Comparison of ENCODE assay signal across 8 cellular contexts in the genomic region with DNA sequence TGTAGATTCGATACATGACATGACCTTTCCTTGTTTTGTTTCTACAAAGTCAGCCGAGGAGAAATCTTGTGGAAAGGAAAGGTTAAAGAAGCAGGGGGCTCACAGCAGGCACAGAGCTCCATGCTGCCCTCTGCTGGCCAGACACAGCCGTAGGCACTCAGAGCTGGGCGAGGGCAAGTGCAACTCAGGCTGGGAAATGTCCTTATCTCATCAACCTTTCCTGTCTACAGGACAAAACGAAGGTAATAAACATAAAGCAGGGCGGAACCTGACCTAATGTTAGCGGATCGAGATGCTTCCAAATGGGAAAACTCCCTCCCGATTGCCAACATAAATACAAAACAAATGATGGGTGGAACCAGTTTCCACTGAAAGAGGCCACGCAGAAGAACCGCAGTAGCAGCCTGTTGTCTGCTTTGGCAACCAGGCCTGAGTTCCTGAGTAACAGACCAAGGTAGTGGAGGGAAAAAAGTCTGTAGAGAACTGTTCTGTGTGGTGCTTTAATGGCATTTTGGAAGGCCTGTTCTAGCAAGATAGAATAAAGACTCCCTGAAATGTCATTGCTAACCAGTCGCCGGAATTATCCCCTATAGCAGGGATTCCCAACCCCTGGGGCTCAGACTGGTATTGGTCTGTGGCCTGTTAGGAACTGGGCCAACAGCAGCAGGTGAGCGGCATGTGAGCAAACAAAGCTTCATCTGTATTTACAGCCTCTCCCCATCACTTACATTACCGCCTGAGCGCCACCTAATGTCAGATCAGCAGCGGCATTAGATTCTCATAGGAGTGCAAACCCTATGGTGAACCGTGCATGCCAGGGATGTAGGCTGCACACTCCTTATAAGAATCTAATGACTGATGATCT.
DNase-seq lines count a peak whose midpoint lies in the region; ATAC-seq, FAIRE-seq and TF ChIP-seq lines count a peak whose summit lies in the region.

No MANE protein-coding gene starts in this region.

- DNase-seq in D721Med (ENCODE audit: insufficient read length, low spot score) (peak; percentile 34), KG1 (lab: John Stamatoyannopoulos, UW) (peak; percentile 26), OCI-M1 (lab: John Stamatoyannopoulos, UW) (peak; percentile 87), fibroblast of pulmonary artery (ENCODE audit: low read depth) (peak; percentile 64), neuronal stem cell (ENCODE audit: low spot score) (peak; percentile 51), substantia nigra (lab: John Stamatoyannopoulos, UW) (peak in 43 of 49 donors; percentile 0 to 75 (median 44))
- peak; percentile 63 for DNase-seq in activated T-cell treated with anti-CD3 and anti-CD28 coated beads, Interleukin-2, amount 50 U/mL, for 1 hour

- WGBS in neuronal stem cell (ENCODE audit: extremely low coverage in 2 of 2, insufficient read length in 2 of 2, insufficient replicate concordance in 1 of 2), 2 donors: no CpG with 5 or more reads among the region's 18 CpGs

- H2AFZ ChIP-seq in neuronal stem cell (ENCODE audit: low read length): no peak overlapping the region

- H3K4me2 ChIP-seq in neuronal stem cell (ENCODE audit: insufficient read depth, low read length, poor library complexity, severe bottlenecking): no peak overlapping the region

- no peak overlapping the region for H2BK120ac ChIP-seq in neuronal stem cell (ENCODE audit: low read depth, low read length)

- H2BK5ac ChIP-seq in neuronal stem cell (ENCODE audit: low read length): no peak overlapping the region

- H4K91ac ChIP-seq in neuronal stem cell (ENCODE audit: low read depth, low read length, poor library complexity): no peak overlapping the region

- H3K9me3 ChIP-seq in neuronal stem cell (replicated peaks in 1 of 2; ENCODE audit: control insufficient read depth in 2 of 2, insufficient read depth in 1 of 2, low read depth in 1 of 2, low read length in 2 of 2): no peaks in the 10 kb centered on the region

- H3K4me1 ChIP-seq in neuronal stem cell (ENCODE audit: control insufficient read depth in 2 of 2, insufficient read depth in 1 of 2, low read depth in 1 of 2, low read length in 2 of 2): peaks cover 0 to 3% of the 10 kb centered on the region in 2 donors

- H3K9ac ChIP-seq in neuronal stem cell (ENCODE audit: low read depth, low read length, poor library complexity): no peak overlapping the region

- H3K27me3 ChIP-seq in neuronal stem cell (ENCODE audit: control insufficient read depth in 3 of 3, insufficient read depth in 3 of 3, low read depth in 1 of 3, low read length in 3 of 3): no peaks in the 10 kb centered on the region

- no peak overlapping the region for H2AK5ac ChIP-seq in neuronal stem cell (ENCODE audit: low read depth, low read length)

- TF ChIP-seq CTCF in D721Med (IDR thresholded peaks at IDR 0.05; ENCODE audit: insufficient read depth, missing control alignments): peak; percentile 95
- no peak for TF ChIP-seq CTCF in fibroblast of pulmonary artery (IDR thresholded peaks at IDR 0.05; ENCODE audit: low read length, missing control alignments)

- no peak overlapping the region for H3K18ac ChIP-seq in neuronal stem cell (ENCODE audit: low read length)

- peak; percentile 90 for ATAC-seq in GM21529 (IDR thresholded peaks at IDR 0.05; ENCODE audit: unreplicated experiment)

- H3K4me3 ChIP-seq in fibroblast of pulmonary artery (replicated peaks; ENCODE audit: low read depth, low read length): no peak overlapping the region
- H3K4me3 ChIP-seq in neuronal stem cell (ENCODE audit: low read length in 2 of 2): no peak overlapping the region

- no peak overlapping the region for H2BK12ac ChIP-seq in neuronal stem cell (ENCODE audit: low read length)

- H3K14ac ChIP-seq in neuronal stem cell (ENCODE audit: low read length): no peak overlapping the region

- peaks cover 0 to 44% of the 10 kb centered on the region in 2 donors for H3K36me3 ChIP-seq in neuronal stem cell (replicated peaks in 1 of 2; ENCODE audit: control insufficient read depth in 2 of 2, insufficient read depth in 2 of 2, low read length in 2 of 2)

- H3K79me1 ChIP-seq in neuronal stem cell (ENCODE audit: low read depth, low read length): no peaks in the 10 kb centered on the region

- H4K8ac ChIP-seq in neuronal stem cell (ENCODE audit: low read depth, low read length): no peak overlapping the region

- FAIRE-seq in D721Med (lab: Jason Lieb, UNC): peak; percentile 21

- no peak overlapping the region for H2BK15ac ChIP-seq in neuronal stem cell (ENCODE audit: low read length)

- H3K27ac ChIP-seq in neuronal stem cell (replicated peaks; ENCODE audit: low read length) (no peak overlapping the region), substantia nigra (ENCODE audit: low read depth, low read length, poor library complexity, severe bottlenecking) (no peak overlapping the region)

- no peak overlapping the region for H3K23ac ChIP-seq in neuronal stem cell (ENCODE audit: low read depth, low read length, poor library complexity)

- H3K4ac ChIP-seq in neuronal stem cell (ENCODE audit: low read length): no peak overlapping the region

Comparison
In these comparisons a context has a peak if more than half of its experiments do, and no peak if none do; other contexts are left out.
1. DNase-seq: peak in every context shown above with its lines; median percentile 87 in OCI-M1; 64 in fibroblast of pulmonary artery; 63 in activated T-cell treated with anti-CD3 and anti-CD28 coated beads, Interleukin-2, amount 50 U/mL, for 1 hour; 51 in neuronal stem cell; 44 in substantia nigra; 34 in D721Med; 26 in KG1.